Comparison of ENCODE assay signal across 19 cellular contexts in the genomic region with DNA sequence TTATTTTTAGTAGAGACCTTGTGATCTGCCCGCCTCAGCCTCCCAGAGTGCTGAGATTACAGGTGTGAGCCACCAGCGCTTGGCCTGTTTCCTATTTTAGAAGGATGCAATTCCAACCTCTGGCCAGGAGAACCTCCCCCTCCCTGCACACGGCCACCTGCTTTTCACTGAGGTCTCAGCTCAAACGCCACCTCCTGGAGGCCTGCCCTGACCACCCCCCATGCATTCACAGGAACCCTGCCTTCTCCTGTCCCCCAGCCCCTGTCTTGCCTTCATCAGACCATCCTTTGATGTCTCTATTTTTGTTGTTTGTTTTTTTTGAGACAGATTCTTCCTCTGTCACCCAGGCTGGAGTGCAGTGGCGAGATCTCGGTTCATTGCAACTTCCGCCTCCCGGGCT. TPM values are rescaled to one million over a fixed set of nuclear protein-coding genes. Genes with fewer than 3 reads are reported as not detected.
DNase-seq lines count a peak whose midpoint lies in the region; ATAC-seq, FAIRE-seq and TF ChIP-seq lines count a peak whose summit lies in the region.
"Had no signal": no experiment of that assay in that cellular context is flagged by ENCODE, and none has a peak within 500 bp of the region (broad histone marks: within the 10 kb centered on the region; RNA-seq: fewer than 3 reads in every experiment).

No MANE protein-coding gene starts in this region.

- H4K20me1 ChIP-seq in Karpas-422 (ENCODE audit: insufficient read depth, low read depth, low read length): peaks cover 23% of the 10 kb centered on the region; the same call in 1 of the 2 replicates
- H4K20me1 ChIP-seq in astrocyte (ENCODE audit: insufficient read depth, low read length): peaks cover 50% of the 10 kb centered on the region

- H3K4me3 Mint-ChIP-seq in activated T-cell treated with anti-CD3 and anti-CD28 coated beads, Interleukin-2, amount 50 U/mL, for 4 hours: peak overlapping the region; percentile 97
- peak overlapping the region; percentile 69 for H3K4me3 Mint-ChIP-seq in astrocyte (ENCODE audit: unreplicated experiment)
- peak overlapping the region; percentile 59 for H3K4me3 Mint-ChIP-seq in progenitor cell of endocrine pancreas (ENCODE audit: low read depth)

- no peak for TF ChIP-seq CTCF in astrocyte (IDR thresholded peaks at IDR 0.05; ENCODE audit: insufficient read depth, low read depth, low read length)
- no peak for TF ChIP-seq CTCF in progenitor cell of endocrine pancreas (IDR thresholded peaks at IDR 0.05; ENCODE audit: unreplicated experiment)

- no peak overlapping the region for H3K4me3 ChIP-seq in Karpas-422 (ENCODE audit: low read length)
- no peak overlapping the region for H3K4me3 ChIP-seq in astrocyte (ENCODE audit: insufficient read depth, low read depth, low read length)
- H3K4me3 ChIP-seq: Peyer's patch, thoracic aorta had no signal

- H3K9me2 ChIP-seq in Karpas-422 (replicated peaks; ENCODE audit: insufficient read depth, low read length): no peaks in the 10 kb centered on the region

- no peak overlapping the region for H3K27ac ChIP-seq in Karpas-422 (ENCODE audit: low read length)
- H3K27ac ChIP-seq in astrocyte (ENCODE audit: low read depth, low read length): no peak overlapping the region
- H3K27ac ChIP-seq: neutrophil, Peyer's patch, thoracic aorta had no signal

- no peak overlapping the region for H3K27ac Mint-ChIP-seq in astrocyte (ENCODE audit: unreplicated experiment)
- H3K27ac Mint-ChIP-seq in progenitor cell of endocrine pancreas: no peak overlapping the region

- H3K27me3 Mint-ChIP-seq in activated T-cell treated with anti-CD3 and anti-CD28 coated beads, Interleukin-2, amount 50 U/mL, for 4 hours (ENCODE audit: low read depth): no peaks in the 10 kb centered on the region
- H3K27me3 Mint-ChIP-seq in astrocyte (ENCODE audit: low read depth, unreplicated experiment): no peaks in the 10 kb centered on the region
- H3K27me3 Mint-ChIP-seq in progenitor cell of endocrine pancreas: no peaks in the 10 kb centered on the region

- peaks cover 47% of the 10 kb centered on the region for H3K4me1 ChIP-seq in Karpas-422 (ENCODE audit: low read length)
- peaks cover 14% of the 10 kb centered on the region for H3K4me1 ChIP-seq in astrocyte (ENCODE audit: insufficient read depth, low read length)

- no peaks in the 10 kb centered on the region for H3K9me3 Mint-ChIP-seq in activated T-cell treated with anti-CD3 and anti-CD28 coated beads, Interleukin-2, amount 50 U/mL, for 4 hours
- H3K9me3 Mint-ChIP-seq in astrocyte (ENCODE audit: unreplicated experiment) (no peaks in the 10 kb centered on the region), progenitor cell of endocrine pancreas (ENCODE audit: low read depth) (no peaks in the 10 kb centered on the region)

- no peak for DNase-seq in activated T-cell treated with anti-CD3 and anti-CD28 coated beads, Interleukin-2, amount 50 U/mL, for 4 hours
- DNase-seq in activated T-cell treated with anti-CD3 and anti-CD28 coated beads for 4 hours (no peak), Karpas-422 (no peak), astrocyte (ENCODE audit: low read depth) (no peak), progenitor cell of endocrine pancreas (ENCODE audit: low spot score, unreplicated experiment) (no peak), amniotic stem cell (lab: John Stamatoyannopoulos, UW) (no peak), DMS79 treated with DMSO at 0.1 percent for 48 hours (lab: John Stamatoyannopoulos, UW) (no peak), sciatic nerve (ENCODE audit: low spot score) (no peak)
- DNase-seq: Calu3; NCI-H2029; NCI-H510A; Peyer's patch; right cardiac atrium; stimulated activated CD4-positive, alpha-beta T cell treated with anti-CD3 and anti-CD28 coated beads, Interleukin-1b, Interleukin-23, amount 100 ng/mL, for 48 hours had no signal

- peaks cover 17% of the 10 kb centered on the region for H3K36me3 Mint-ChIP-seq in activated T-cell treated with anti-CD3 and anti-CD28 coated beads, Interleukin-2, amount 50 U/mL, for 4 hours (ENCODE audit: insufficient read depth)
- H3K36me3 Mint-ChIP-seq in astrocyte (ENCODE audit: low read depth, unreplicated experiment) (peaks cover 4% of the 10 kb centered on the region), progenitor cell of endocrine pancreas (ENCODE audit: insufficient read depth) (peaks cover 6% of the 10 kb centered on the region)

- H3K4me2 ChIP-seq in Karpas-422 (ENCODE audit: low read depth, low read length, poor library complexity, severe bottlenecking) (peak overlapping the region; percentile 23), astrocyte (ENCODE audit: low read length) (no peak overlapping the region)

- H3K9me3 ChIP-seq in Karpas-422 (ENCODE audit: low read length): no peaks in the 10 kb centered on the region
- no peaks in the 10 kb centered on the region for H3K9me3 ChIP-seq in astrocyte (ENCODE audit: insufficient read depth, low read depth, low read length)
- H3K9me3 ChIP-seq: neutrophil, Peyer's patch, thoracic aorta had no signal

- H2AFZ ChIP-seq in Karpas-422 (ENCODE audit: low read length) (no peak overlapping the region), astrocyte (ENCODE audit: low read depth, low read length) (no peak overlapping the region)

- H3K79me2 ChIP-seq in Karpas-422 (ENCODE audit: low read length) (peaks cover 31% of the 10 kb centered on the region), astrocyte (ENCODE audit: insufficient read depth, low read length) (peaks cover 35% of the 10 kb centered on the region)

- no peak for FAIRE-seq in astrocyte (lab: Jason Lieb, UNC)
- FAIRE-seq: keratinocyte, TTC549 had no signal

- no peaks in the 10 kb centered on the region for H3K27me3 ChIP-seq in Karpas-422 (ENCODE audit: low read length)
- no peaks in the 10 kb centered on the region for H3K27me3 ChIP-seq in astrocyte (ENCODE audit: insufficient read depth, low read length)
- H3K27me3 ChIP-seq: Peyer's patch had no signal

- no peak for ATAC-seq in activated T-cell treated with anti-CD3 and anti-CD28 coated beads, Interleukin-2, amount 50 U/mL, for 4 hours
- ATAC-seq in sciatic nerve: no peak
- ATAC-seq: right cardiac atrium, SK-N-SH treated with all-trans-retinoic acid at 6 μM for 48 hours had no signal

- peaks cover 22% of the 10 kb centered on the region; the same call in 1 of the 2 replicates for H3K36me3 ChIP-seq in Karpas-422 (ENCODE audit: insufficient read depth, low read length)
- H3K36me3 ChIP-seq in astrocyte (ENCODE audit: insufficient read depth, low read length): peaks cover 10% of the 10 kb centered on the region
- H3K36me3 ChIP-seq: neutrophil had no signal

- H3K4me1 Mint-ChIP-seq in activated T-cell treated with anti-CD3 and anti-CD28 coated beads, Interleukin-2, amount 50 U/mL, for 4 hours (ENCODE audit: low read depth): peaks cover 25% of the 10 kb centered on the region
- peaks cover 8% of the 10 kb centered on the region for H3K4me1 Mint-ChIP-seq in astrocyte (ENCODE audit: low read depth, unreplicated experiment)
- peaks cover 10% of the 10 kb centered on the region for H3K4me1 Mint-ChIP-seq in progenitor cell of endocrine pancreas (ENCODE audit: low read depth)

- H3K9ac ChIP-seq in Karpas-422 (ENCODE audit: low read length): no peak overlapping the region
- H3K9ac ChIP-seq in astrocyte (ENCODE audit: low read length): no peak overlapping the region

- intact Hi-C loops in sciatic nerve (cut with DNase I): no loop called here

RNA-seq across cellular contexts. Expression of gene SRM, which starts 2.3 kb away (rescaled TPM):
- total RNA-seq in activated T-cell treated with anti-CD3 and anti-CD28 coated beads, Interleukin-2, amount 50 U/mL, for 4 hours: 100 to 1,000 TPM; 622 to 706 (median 667) TPM
- 50.3 and 54.0 TPM in 2 replicates for total RNA-seq in Karpas-422 (2014; rRNA removed; shearing (Covaris generic); ENCODE audit: low replicate concordance)
- total RNA-seq in astrocyte: 220 and 225 TPM in 2 replicates
- 62.6 and 64.6 TPM in 2 replicates for total RNA-seq in progenitor cell of endocrine pancreas
- 75.3 TPM for total RNA-seq in sciatic nerve

RNA-seq across cellular contexts. Expression of gene MASP2, which starts 10.4 kb away (rescaled TPM):
- 1 to 10 TPM in 1 of 3 donors, under 1 TPM in 2; 0.48 to 1.0 (median 0.50) TPM for total RNA-seq in activated T-cell treated with anti-CD3 and anti-CD28 coated beads, Interleukin-2, amount 50 U/mL, for 4 hours
- not detected in 2 replicates for total RNA-seq in Karpas-422 (2014; rRNA removed; shearing (Covaris generic); ENCODE audit: low replicate concordance)
- total RNA-seq in astrocyte (0.73 and 0.77 TPM in 2 replicates), progenitor cell of endocrine pancreas (not detected in 2 replicates), sciatic nerve (not detected)
- total RNA-seq: Calu3, Peyer's patch, right cardiac atrium, thoracic aorta had no signal

RNA-seq across cellular contexts. Expression of gene EXOSC10, which starts 42.2 kb away (rescaled TPM):
- total RNA-seq in activated T-cell treated with anti-CD3 and anti-CD28 coated beads, Interleukin-2, amount 50 U/mL, for 4 hours: 10 to 100 TPM; 82.8 to 86.6 (median 85.1) TPM
- total RNA-seq in Karpas-422 (2014; rRNA removed; shearing (Covaris generic); ENCODE audit: low replicate concordance): 47.8 and 72.0 TPM in 2 replicates
- total RNA-seq in astrocyte: 53.4 and 56.8 TPM in 2 replicates
- 95.4 and 104 TPM in 2 replicates for total RNA-seq in progenitor cell of endocrine pancreas
- total RNA-seq in sciatic nerve: 81.8 TPM

RNA-seq across cellular contexts. Expression of gene TARDBP, which starts 45.0 kb away (rescaled TPM):
- 100 to 1,000 TPM; 196 to 208 (median 201) TPM for total RNA-seq in activated T-cell treated with anti-CD3 and anti-CD28 coated beads, Interleukin-2, amount 50 U/mL, for 4 hours
- 63.8 and 98.8 TPM in 2 replicates for total RNA-seq in Karpas-422 (2014; rRNA removed; shearing (Covaris generic); ENCODE audit: low replicate concordance)
- total RNA-seq in astrocyte (140 and 148 TPM in 2 replicates), progenitor cell of endocrine pancreas (197 and 199 TPM in 2 replicates), sciatic nerve (165 TPM)
